ENCODE assay signal across 21 cellular contexts in the genomic region with DNA sequence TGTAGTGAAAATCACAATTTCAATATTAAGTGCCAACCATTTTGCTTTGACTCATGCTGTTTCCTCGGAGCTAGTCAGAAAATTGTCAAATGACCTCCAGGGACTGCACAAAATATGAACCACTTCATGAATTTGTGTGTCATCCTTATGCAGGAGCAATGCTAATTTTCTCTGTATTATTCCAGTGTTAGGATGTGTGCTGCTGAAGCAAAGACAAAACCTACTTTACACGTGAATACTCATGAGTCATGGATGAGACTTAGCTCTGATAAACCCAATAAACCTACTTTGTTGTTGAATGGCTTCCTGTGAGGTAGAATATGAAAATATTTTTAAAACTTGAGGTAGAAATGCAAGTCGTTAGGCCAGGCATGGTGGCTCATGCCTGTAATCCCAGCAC.
DNase-seq lines count a peak whose midpoint lies in the region; ATAC-seq, FAIRE-seq and TF ChIP-seq lines count a peak whose summit lies in the region.
"Had no signal": no experiment of that assay in that cellular context is flagged by ENCODE, and none has a peak within 500 bp of the region (broad histone marks: within the 10 kb centered on the region; RNA-seq: fewer than 3 reads in every experiment).

No MANE protein-coding gene starts in this region.

- TF ChIP-seq CTCF in astrocyte (IDR thresholded peaks at IDR 0.05; ENCODE audit: insufficient read depth, low read depth, low read length) (no peak), osteoblast (IDR thresholded peaks at IDR 0.05; ENCODE audit: extremely low read depth, low read depth, low read length) (no peak)

- no peaks in the 10 kb centered on the region for H3K36me3 Mint-ChIP-seq in astrocyte (ENCODE audit: low read depth, unreplicated experiment)
- no peaks in the 10 kb centered on the region for H3K36me3 Mint-ChIP-seq in natural killer cell treated with Interleukin-12 subunit alpha and Interleukin-12 subunit beta and Interleukin-15 and Interleukin-18, amount 100 ng/mL, for 72 hours
- H3K36me3 Mint-ChIP-seq in activated CD4-positive, alpha-beta memory T cell treated with anti-CD3 and anti-CD28 coated beads for 36 hours = no peaks in the 10 kb centered on the region

- peak; percentile 90 for DNase-seq in ELR (ENCODE audit: low read depth)
- peak; percentile 53 for DNase-seq in LHCN-M2 (ENCODE audit: low read depth)
- DNase-seq in astrocyte (ENCODE audit: low read depth) = no peak
- DNase-seq in osteoblast (ENCODE audit: insufficient read length, low spot score, missing footprints) = peak; percentile 69
- no peak for DNase-seq in HPDE6-E6E7 (ENCODE audit: extremely low spot score)
- DNase-seq in natural killer cell treated with Interleukin-12 subunit alpha and Interleukin-12 subunit beta and Interleukin-15 and Interleukin-18, amount 100 ng/mL, for 72 hours (ENCODE audit: low spot score) = no peak
- DNase-seq in activated CD4-positive, alpha-beta memory T cell treated with anti-CD3 and anti-CD28 coated beads for 36 hours = no peak
- DNase-seq: Caco-2, GDM1, H9, KG1, MM.1S, NCI-H1105 treated with DMSO at 0.1 percent for 48 hours, NCI-H187 treated with DMSO at 0.1 percent for 48 hours, NCI-H2171, NCI-H446 treated with DMSO at 0.1 percent for 48 hours, NCI-H774, SIG-M5, T-helper 2 cell had no signal

- H3K4me3 ChIP-seq in astrocyte (ENCODE audit: insufficient read depth, low read depth, low read length) (no peak overlapping the region), osteoblast (ENCODE audit: insufficient read depth, low read length) (no peak overlapping the region)

- H3K27ac Mint-ChIP-seq in astrocyte (ENCODE audit: unreplicated experiment) = no peak overlapping the region
- no peak overlapping the region for H3K27ac Mint-ChIP-seq in natural killer cell treated with Interleukin-12 subunit alpha and Interleukin-12 subunit beta and Interleukin-15 and Interleukin-18, amount 100 ng/mL, for 72 hours
- H3K27ac Mint-ChIP-seq in activated CD4-positive, alpha-beta memory T cell treated with anti-CD3 and anti-CD28 coated beads for 36 hours = no peak overlapping the region
- H3K27ac Mint-ChIP-seq: H9 had no signal

- ATAC-seq in natural killer cell treated with Interleukin-12 subunit alpha and Interleukin-12 subunit beta and Interleukin-15 and Interleukin-18, amount 100 ng/mL, for 72 hours = no peak
- ATAC-seq: Panc1 had no signal

- H3K27me3 Mint-ChIP-seq in astrocyte (ENCODE audit: low read depth, unreplicated experiment) = peaks cover 6% of the 10 kb centered on the region
- peaks cover 0 to 12% of the 10 kb centered on the region in 2 donors for H3K27me3 Mint-ChIP-seq in natural killer cell treated with Interleukin-12 subunit alpha and Interleukin-12 subunit beta and Interleukin-15 and Interleukin-18, amount 100 ng/mL, for 72 hours
- peaks cover 8% of the 10 kb centered on the region for H3K27me3 Mint-ChIP-seq in activated CD4-positive, alpha-beta memory T cell treated with anti-CD3 and anti-CD28 coated beads for 36 hours

- FAIRE-seq in astrocyte (lab: Jason Lieb, UNC) = peak; percentile 23

- H3K9ac ChIP-seq in astrocyte (ENCODE audit: low read length) = no peak overlapping the region

- no peaks in the 10 kb centered on the region for H3K9me3 Mint-ChIP-seq in astrocyte (ENCODE audit: unreplicated experiment)
- H3K9me3 Mint-ChIP-seq in natural killer cell treated with Interleukin-12 subunit alpha and Interleukin-12 subunit beta and Interleukin-15 and Interleukin-18, amount 100 ng/mL, for 72 hours = no peaks in the 10 kb centered on the region
- no peaks in the 10 kb centered on the region for H3K9me3 Mint-ChIP-seq in activated CD4-positive, alpha-beta memory T cell treated with anti-CD3 and anti-CD28 coated beads for 36 hours

- H2AFZ ChIP-seq in astrocyte (ENCODE audit: low read depth, low read length) (no peak overlapping the region), osteoblast (ENCODE audit: low read length) (no peak overlapping the region)

- intact Hi-C loops in activated CD4-positive, alpha-beta memory T cell treated with anti-CD3 and anti-CD28 coated beads for 36 hours (cut with micrococcal nuclease) = loop anchor here (10.0 kb wide), 2 partner anchors 99 to 369 kb away; no protein-coding TSS in a partner anchor

- H3K9me3 ChIP-seq in astrocyte (ENCODE audit: insufficient read depth, low read depth, low read length) = no peaks in the 10 kb centered on the region
- H3K9me3 ChIP-seq in osteoblast (ENCODE audit: low read depth, low read length) = no peaks in the 10 kb centered on the region
- H3K9me3 ChIP-seq: Caco-2 had no signal

- CTCF ChIA-PET in activated CD4-positive, alpha-beta memory T cell treated with anti-CD3 and anti-CD28 coated beads for 36 hours (lab: Charles Lee) = interaction anchor here (0.6 to 4.0 kb wide), 2 partner anchors 51 to 285 kb away, joined by 3 to 49 read pairs; no protein-coding TSS in a partner anchor

- no peak overlapping the region for H3K4me2 ChIP-seq in astrocyte (ENCODE audit: low read length)
- peak overlapping the region; percentile 11 for H3K4me2 ChIP-seq in osteoblast (ENCODE audit: insufficient read depth, low read length)

- H3K4me3 Mint-ChIP-seq in astrocyte (ENCODE audit: unreplicated experiment) = no peak overlapping the region
- no peak overlapping the region for H3K4me3 Mint-ChIP-seq in natural killer cell treated with Interleukin-12 subunit alpha and Interleukin-12 subunit beta and Interleukin-15 and Interleukin-18, amount 100 ng/mL, for 72 hours
- H3K4me3 Mint-ChIP-seq in activated CD4-positive, alpha-beta memory T cell treated with anti-CD3 and anti-CD28 coated beads for 36 hours = no peak overlapping the region
- H3K4me3 Mint-ChIP-seq: H9 had no signal

- no peaks in the 10 kb centered on the region for H4K20me1 ChIP-seq in astrocyte (ENCODE audit: insufficient read depth, low read length)
- no peaks in the 10 kb centered on the region for H4K20me1 ChIP-seq in osteoblast (ENCODE audit: insufficient read depth, low read length)

- no peaks in the 10 kb centered on the region for H3K36me3 ChIP-seq in astrocyte (ENCODE audit: insufficient read depth, low read length)
- no peaks in the 10 kb centered on the region for H3K36me3 ChIP-seq in osteoblast (ENCODE audit: insufficient read depth, low read length)

- POLR2A ChIA-PET in activated CD4-positive, alpha-beta memory T cell treated with anti-CD3 and anti-CD28 coated beads for 36 hours (lab: Charles Lee) = no interaction called here

- H3K79me2 ChIP-seq in astrocyte (ENCODE audit: insufficient read depth, low read length) (no peaks in the 10 kb centered on the region), osteoblast (ENCODE audit: insufficient read depth, low read length) (no peaks in the 10 kb centered on the region)

- H3K27ac ChIP-seq in astrocyte (ENCODE audit: low read depth, low read length) (no peak overlapping the region), osteoblast (ENCODE audit: low read depth, low read length) (no peak overlapping the region)
- H3K27ac ChIP-seq: C4-2B had no signal

- H3K27me3 ChIP-seq in astrocyte (ENCODE audit: insufficient read depth, low read length) (no peaks in the 10 kb centered on the region), osteoblast (ENCODE audit: insufficient read depth, low read length) (no peaks in the 10 kb centered on the region)

- peaks cover 15% of the 10 kb centered on the region for H3K4me1 Mint-ChIP-seq in astrocyte (ENCODE audit: low read depth, unreplicated experiment)
- peaks cover 5 to 6% of the 10 kb centered on the region in 2 donors for H3K4me1 Mint-ChIP-seq in natural killer cell treated with Interleukin-12 subunit alpha and Interleukin-12 subunit beta and Interleukin-15 and Interleukin-18, amount 100 ng/mL, for 72 hours (ENCODE audit: low read depth in 2 of 2)
- no peaks in the 10 kb centered on the region for H3K4me1 Mint-ChIP-seq in activated CD4-positive, alpha-beta memory T cell treated with anti-CD3 and anti-CD28 coated beads for 36 hours (ENCODE audit: low read depth)
- H3K4me1 Mint-ChIP-seq: H9 had no signal

- H3K4me1 ChIP-seq in astrocyte (ENCODE audit: insufficient read depth, low read length) = no peaks in the 10 kb centered on the region
- H3K4me1 ChIP-seq in osteoblast (ENCODE audit: insufficient read depth, low read length) = peaks cover 5% of the 10 kb centered on the region
- H3K4me1 ChIP-seq: Caco-2 had no signal

Comparison
In these comparisons a context has a peak if more than half of its experiments do, and no peak if none do; other contexts are left out.
1. DNase-seq: peak in ELR (single experiment), LHCN-M2 (single experiment) and osteoblast (single experiment); none in astrocyte (single experiment), HPDE6-E6E7 (single experiment), natural killer cell treated with Interleukin-12 subunit alpha and Interleukin-12 subunit beta and Interleukin-15 and Interleukin-18, amount 100 ng/mL, for 72 hours (single experiment) and activated CD4-positive, alpha-beta memory T cell treated with anti-CD3 and anti-CD28 coated beads for 36 hours (single experiment).